ENCODE assay signal across 1 cellular context in the genomic region with DNA sequence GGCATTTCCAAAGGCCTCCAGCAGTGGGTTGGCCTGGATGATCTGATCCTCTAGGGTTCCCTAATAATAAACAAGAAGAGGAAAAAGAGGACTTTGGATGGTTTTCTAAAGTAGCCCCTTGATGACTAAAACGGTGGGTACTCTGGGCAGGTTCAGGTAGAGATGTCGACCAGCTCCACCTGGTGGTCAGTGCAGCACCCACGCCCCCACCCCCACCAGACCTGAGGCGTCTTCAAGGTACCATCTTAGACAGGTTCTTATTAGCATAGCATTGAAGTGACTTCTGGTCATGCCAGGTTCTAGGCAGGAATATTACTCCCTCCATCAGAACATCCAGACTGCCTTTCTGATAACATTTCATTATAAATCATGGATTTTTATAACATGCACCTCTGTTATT.
TF ChIP-seq lines count a peak whose summit lies in the region.

No MANE protein-coding gene starts in this region.

TF ChIP-seq in GM23338, 12 proteins besides CTCF, POLR2A, EP300 and RAD21 (continued from another document):
- TF ChIP-seq, protein P1, sequence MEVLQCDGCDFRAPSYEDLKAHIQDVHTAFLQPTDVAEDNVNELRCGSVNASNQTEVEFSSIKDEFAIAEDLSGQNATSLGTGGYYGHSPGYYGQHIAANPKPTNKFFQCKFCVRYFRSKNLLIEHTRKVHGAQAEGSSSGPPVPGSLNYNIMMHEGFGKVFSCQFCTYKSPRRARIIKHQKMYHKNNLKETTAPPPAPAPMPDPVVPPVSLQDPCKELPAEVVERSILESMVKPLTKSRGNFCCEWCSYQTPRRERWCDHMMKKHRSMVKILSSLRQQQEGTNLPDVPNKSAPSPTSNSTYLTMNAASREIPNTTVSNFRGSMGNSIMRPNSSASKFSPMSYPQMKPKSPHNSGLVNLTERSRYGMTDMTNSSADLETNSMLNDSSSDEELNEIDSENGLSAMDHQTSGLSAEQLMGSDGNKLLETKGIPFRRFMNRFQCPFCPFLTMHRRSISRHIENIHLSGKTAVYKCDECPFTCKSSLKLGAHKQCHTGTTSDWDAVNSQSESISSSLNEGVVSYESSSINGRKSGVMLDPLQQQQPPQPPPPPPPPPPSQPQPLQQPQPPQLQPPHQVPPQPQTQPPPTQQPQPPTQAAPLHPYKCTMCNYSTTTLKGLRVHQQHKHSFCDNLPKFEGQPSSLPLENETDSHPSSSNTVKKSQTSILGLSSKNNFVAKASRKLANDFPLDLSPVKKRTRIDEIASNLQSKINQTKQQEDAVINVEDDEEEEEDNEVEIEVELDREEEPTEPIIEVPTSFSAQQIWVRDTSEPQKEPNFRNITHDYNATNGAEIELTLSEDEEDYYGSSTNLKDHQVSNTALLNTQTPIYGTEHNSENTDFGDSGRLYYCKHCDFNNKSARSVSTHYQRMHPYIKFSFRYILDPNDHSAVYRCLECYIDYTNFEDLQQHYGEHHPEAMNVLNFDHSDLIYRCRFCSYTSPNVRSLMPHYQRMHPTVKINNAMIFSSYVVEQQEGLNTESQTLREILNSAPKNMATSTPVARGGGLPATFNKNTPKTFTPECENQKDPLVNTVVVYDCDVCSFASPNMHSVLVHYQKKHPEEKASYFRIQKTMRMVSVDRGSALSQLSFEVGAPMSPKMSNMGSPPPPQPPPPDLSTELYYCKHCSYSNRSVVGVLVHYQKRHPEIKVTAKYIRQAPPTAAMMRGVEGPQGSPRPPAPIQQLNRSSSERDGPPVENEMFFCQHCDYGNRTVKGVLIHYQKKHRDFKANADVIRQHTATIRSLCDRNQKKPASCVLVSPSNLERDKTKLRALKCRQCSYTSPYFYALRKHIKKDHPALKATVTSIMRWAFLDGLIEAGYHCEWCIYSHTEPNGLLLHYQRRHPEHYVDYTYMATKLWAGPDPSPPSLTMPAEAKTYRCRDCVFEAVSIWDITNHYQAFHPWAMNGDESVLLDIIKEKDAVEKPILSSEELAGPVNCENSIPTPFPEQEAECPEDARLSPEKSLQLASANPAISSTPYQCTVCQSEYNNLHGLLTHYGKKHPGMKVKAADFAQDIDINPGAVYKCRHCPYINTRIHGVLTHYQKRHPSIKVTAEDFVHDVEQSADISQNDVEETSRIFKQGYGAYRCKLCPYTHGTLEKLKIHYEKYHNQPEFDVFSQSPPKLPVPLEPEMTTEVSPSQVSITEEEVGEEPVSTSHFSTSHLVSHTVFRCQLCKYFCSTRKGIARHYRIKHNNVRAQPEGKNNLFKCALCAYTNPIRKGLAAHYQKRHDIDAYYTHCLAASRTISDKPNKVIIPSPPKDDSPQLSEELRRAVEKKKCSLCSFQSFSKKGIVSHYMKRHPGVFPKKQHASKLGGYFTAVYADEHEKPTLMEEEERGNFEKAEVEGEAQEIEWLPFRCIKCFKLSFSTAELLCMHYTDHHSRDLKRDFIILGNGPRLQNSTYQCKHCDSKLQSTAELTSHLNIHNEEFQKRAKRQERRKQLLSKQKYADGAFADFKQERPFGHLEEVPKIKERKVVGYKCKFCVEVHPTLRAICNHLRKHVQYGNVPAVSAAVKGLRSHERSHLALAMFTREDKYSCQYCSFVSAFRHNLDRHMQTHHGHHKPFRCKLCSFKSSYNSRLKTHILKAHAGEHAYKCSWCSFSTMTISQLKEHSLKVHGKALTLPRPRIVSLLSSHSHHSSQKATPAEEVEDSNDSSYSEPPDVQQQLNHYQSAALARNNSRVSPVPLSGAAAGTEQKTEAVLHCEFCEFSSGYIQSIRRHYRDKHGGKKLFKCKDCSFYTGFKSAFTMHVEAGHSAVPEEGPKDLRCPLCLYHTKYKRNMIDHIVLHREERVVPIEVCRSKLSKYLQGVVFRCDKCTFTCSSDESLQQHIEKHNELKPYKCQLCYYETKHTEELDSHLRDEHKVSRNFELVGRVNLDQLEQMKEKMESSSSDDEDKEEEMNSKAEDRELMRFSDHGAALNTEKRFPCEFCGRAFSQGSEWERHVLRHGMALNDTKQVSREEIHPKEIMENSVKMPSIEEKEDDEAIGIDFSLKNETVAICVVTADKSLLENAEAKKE (CRISPR knock-in tag; IDR thresholded peaks at IDR 0.05): no peak
TF ChIP-seq in GM23338: peak in this region for 0.
